Comparison of ENCODE assay signal across 14 cellular contexts in genomic region chr16:85187002-85187401, GRCh38.
DNase-seq lines count a peak whose midpoint lies in the region; ATAC-seq and TF ChIP-seq lines count a peak whose summit lies in the region.
"Had no signal": no experiment of that assay in that cellular context is flagged by ENCODE, and none has a peak within 500 bp of the region (broad histone marks: within the 10 kb centered on the region; RNA-seq: fewer than 3 reads in every experiment).

No MANE protein-coding gene starts in this region.

- TF ChIP-seq CTCF in HFFc6 (IDR thresholded peaks at IDR 0.05) (no peak), endodermal cell (conservative IDR thresholded peaks at IDR 0.05) (no peak), left lung (IDR thresholded peaks at IDR 0.05) (no peak), smooth muscle cell (IDR thresholded peaks at IDR 0.05; ENCODE audit: borderline replicate concordance, insufficient read depth, poor library complexity, severe bottlenecking) (no peak)

- intact Hi-C loops in left lung (cut with DNase I), result no loop called here

- DNase-seq in HFFc6 (peak; percentile 71), endodermal cell (no peak), left lung (peak in 1 of 2 donors; percentile 69), smooth muscle cell (lab: John Stamatoyannopoulos, UW; ENCODE audit: unreplicated experiment) (no peak), NCI-H82 treated with DMSO at 0.1 percent for 48 hours (lab: John Stamatoyannopoulos, UW; ENCODE audit: unreplicated experiment) (no peak)
- DNase-seq in central memory CD4-positive, alpha-beta T cell, result no peak
- DNase-seq: colonic mucosa, NCI-H226, spleen had no signal

- peaks cover 14% of the 10 kb centered on the region for H3K36me3 ChIP-seq in endodermal cell (ENCODE audit: control insufficient read depth, insufficient read depth, low read length)
- peaks cover 0 to 5% of the 10 kb centered on the region in 2 donors for H3K36me3 ChIP-seq in left lung
- peaks cover 22% of the 10 kb centered on the region for H3K36me3 ChIP-seq in smooth muscle cell (ENCODE audit: low read depth)
- H3K36me3 ChIP-seq: colonic mucosa had no signal

- H3K4me1 ChIP-seq in endodermal cell (ENCODE audit: control insufficient read depth, insufficient read depth, low read length) (no peaks in the 10 kb centered on the region), left lung (no peaks in the 10 kb centered on the region), smooth muscle cell (ENCODE audit: low read depth) (peaks cover 8% of the 10 kb centered on the region)
- H3K4me1 ChIP-seq: colonic mucosa had no signal

- H3K9me3 ChIP-seq in endodermal cell (ENCODE audit: control insufficient read depth, low read length) (peaks cover 17% of the 10 kb centered on the region), left lung (peaks cover 5 to 24% of the 10 kb centered on the region in 2 donors), smooth muscle cell (replicated peaks; ENCODE audit: low read depth) (peaks cover 7% of the 10 kb centered on the region)
- H3K9me3 ChIP-seq: colonic mucosa had no signal

- peaks cover 43% of the 10 kb centered on the region for H3K4me1 Mint-ChIP-seq in HFFc6 (ENCODE audit: low read depth)
- H3K4me1 Mint-ChIP-seq in endodermal cell, result no peaks in the 10 kb centered on the region

- H4K20me1 ChIP-seq in smooth muscle cell (ENCODE audit: low read depth), result peaks cover 5% of the 10 kb centered on the region

- no peak overlapping the region for H3K27ac ChIP-seq in endodermal cell (ENCODE audit: low read depth, low read length)
- H3K27ac ChIP-seq in left lung, result no peak overlapping the region
- H3K27ac ChIP-seq in smooth muscle cell (ENCODE audit: low read depth), result peak overlapping the region; percentile 75
- H3K27ac ChIP-seq: colonic mucosa, SJSA1 had no signal

- H3K27ac Mint-ChIP-seq in HFFc6, result peak overlapping the region; percentile 78
- peak overlapping the region; percentile 35 for H3K27ac Mint-ChIP-seq in endodermal cell

- H3K27me3 Mint-ChIP-seq in HFFc6 (ENCODE audit: insufficient read depth) (peaks cover 4% of the 10 kb centered on the region), endodermal cell (ENCODE audit: insufficient read depth) (no peaks in the 10 kb centered on the region)

- H2AFZ ChIP-seq in smooth muscle cell (ENCODE audit: low read depth), result no peak overlapping the region

- peak; percentile 44 for ATAC-seq in left lung
- ATAC-seq in HG02763 (IDR thresholded peaks at IDR 0.05; ENCODE audit: unreplicated experiment), result no peak
- ATAC-seq in GM18519 (IDR thresholded peaks at IDR 0.05; ENCODE audit: low FRiP score, unreplicated experiment), result no peak
- ATAC-seq: activated CD4-positive, CD25-positive, alpha-beta regulatory T cell treated with anti-CD3 and anti-CD28 coated beads, Interleukin-2, amount 50 U/mL, for 24 hours had no signal

- no peaks in the 10 kb centered on the region for H3K27me3 ChIP-seq in endodermal cell (ENCODE audit: control insufficient read depth, insufficient read depth, low read length, poor library complexity, severe bottlenecking)
- no peaks in the 10 kb centered on the region for H3K27me3 ChIP-seq in left lung
- H3K27me3 ChIP-seq in smooth muscle cell (ENCODE audit: low read depth), result no peaks in the 10 kb centered on the region
- H3K27me3 ChIP-seq: colonic mucosa, SJSA1 had no signal

- H3K4me3 Mint-ChIP-seq in HFFc6, result no peak overlapping the region; the same call in none of the 2 replicates
- no peak overlapping the region for H3K4me3 Mint-ChIP-seq in endodermal cell
- H3K4me3 Mint-ChIP-seq: H9 had no signal

- peak overlapping the region; percentile 23 for H3K4me2 ChIP-seq in smooth muscle cell

- H3K79me2 ChIP-seq in smooth muscle cell (ENCODE audit: low read depth), result peaks cover 75% of the 10 kb centered on the region

- no peak overlapping the region for H3K9ac ChIP-seq in endodermal cell (ENCODE audit: extremely low read depth, low read length, poor library complexity, severe bottlenecking)
- H3K9ac ChIP-seq in smooth muscle cell (ENCODE audit: low read depth), result no peak overlapping the region

- 88 to 97% methylated on average over 5 to 13 of the region's 13 CpGs for WGBS in endodermal cell (ENCODE audit: insufficient coverage in 1 of 2, insufficient read length in 1 of 2), 2 experiments
- WGBS in smooth muscle cell (ENCODE audit: low lambda C conversion rate), result 41% methylated on average over 13 of the region's 13 CpGs

- H3K9me3 Mint-ChIP-seq in HFFc6 (peaks cover 27% of the 10 kb centered on the region), endodermal cell (peaks cover 23% of the 10 kb centered on the region)

- H3K36me3 Mint-ChIP-seq in HFFc6 (ENCODE audit: low read depth), result peaks cover 42% of the 10 kb centered on the region
- peaks cover 30% of the 10 kb centered on the region for H3K36me3 Mint-ChIP-seq in endodermal cell (ENCODE audit: low read depth)

- H3K4me3 ChIP-seq in endodermal cell (ENCODE audit: low read length) (no peak overlapping the region), left lung (no peak overlapping the region), smooth muscle cell (no peak overlapping the region)
- H3K4me3 ChIP-seq: colonic mucosa, SJSA1, spleen had no signal

- no peaks in the 10 kb centered on the region for H3F3A ChIP-seq in smooth muscle cell (ENCODE audit: low read depth)
